Comparison of ENCODE assay signal across 17 cellular contexts in the genomic region with DNA sequence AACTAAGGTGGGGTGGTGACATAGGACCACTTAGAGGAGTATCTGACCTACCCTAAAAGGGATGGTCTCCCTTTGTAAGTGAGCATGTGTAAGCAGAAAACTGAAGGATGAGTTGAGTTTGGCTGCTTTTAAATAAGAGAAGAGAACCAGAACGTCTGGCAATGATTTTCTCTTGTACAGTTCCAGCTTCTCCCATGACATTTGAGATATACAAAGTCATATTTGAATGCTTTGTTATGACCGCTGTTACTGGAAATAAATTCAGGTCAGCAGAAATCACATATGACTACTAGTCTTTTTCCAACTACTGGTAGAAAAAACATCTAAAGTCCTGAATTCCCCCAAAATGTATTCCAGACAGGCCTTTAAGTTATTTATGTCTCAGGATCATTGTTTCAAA.
"Had no signal": no experiment of that assay in that cellular context is flagged by ENCODE, and none has a peak within 500 bp of the region (broad histone marks: within the 10 kb centered on the region; RNA-seq: fewer than 3 reads in every experiment).

No MANE protein-coding gene starts in this region.

- ATAC-seq: foreskin keratinocyte, heart right ventricle, left cardiac atrium, left lung, left ventricle myocardium superior, lower lobe of right lung, mucosa of descending colon had no signal

- H3K4me3 ChIP-seq: coronary artery, dorsolateral prefrontal cortex, esophagus squamous epithelium, heart right ventricle, left lung, lower lobe of right lung, mucosa of descending colon had no signal

- H3K4me1 ChIP-seq: foreskin keratinocyte, heart right ventricle, left lung, lower lobe of right lung had no signal

- H3K36me3 ChIP-seq: esophagus squamous epithelium, heart right ventricle, left lung, lower lobe of right lung had no signal

- H3K27me3 ChIP-seq: dorsolateral prefrontal cortex, esophagus squamous epithelium, foreskin keratinocyte, heart right ventricle, left lung had no signal

- DNase-seq: dermis blood vessel endothelial cell; dorsolateral prefrontal cortex; effector CD4-positive, alpha-beta T cell; effector memory CD4-positive, alpha-beta T cell; esophagus squamous epithelium; foreskin keratinocyte; glutamatergic neuron; head of caudate nucleus; heart right ventricle; hippocampal formation; left cardiac atrium; left lung; left ventricle myocardium superior; lower lobe of right lung; mesenchymal stem cell; mucosa of descending colon had no signal

- H3K27ac ChIP-seq: coronary artery, dorsolateral prefrontal cortex, esophagus squamous epithelium, foreskin keratinocyte, heart right ventricle, left lung, lower lobe of right lung had no signal
